ENCODE assay signal across 1 cellular context in genomic region chr20:22684072-22684762, GRCh38.
TF ChIP-seq lines count a peak whose summit lies in the region.

No MANE protein-coding gene starts in this region.

TF ChIP-seq in HepG2, 621 proteins besides CTCF, POLR2A, EP300 and RAD21 (continued from another document and continues in another):
- no peak for TF ChIP-seq ZHX2 (IDR thresholded peaks at IDR 0.05; ENCODE audit: low read depth)
- no peak for TF ChIP-seq ZHX2 (CRISPR knock-in tag; IDR thresholded peaks at IDR 0.05; ENCODE audit: borderline replicate concordance)
- TF ChIP-seq CREB3 (CRISPR knock-in tag; IDR thresholded peaks at IDR 0.05) = no peak
- no peak for TF ChIP-seq ZNF816 (CRISPR knock-in tag; IDR thresholded peaks at IDR 0.05; ENCODE audit: borderline replicate concordance)
- TF ChIP-seq ZNF124 (CRISPR knock-in tag; IDR thresholded peaks at IDR 0.05) = 0 out of 2 replicates have a peak, but pooled peaks have one; percentile 53
- TF ChIP-seq ZBTB37 (CRISPR knock-in tag; IDR thresholded peaks at IDR 0.05) = no peak
- TF ChIP-seq ZNF512B (CRISPR knock-in tag; IDR thresholded peaks at IDR 0.05; ENCODE audit: borderline replicate concordance) = no peak
- no peak for TF ChIP-seq ZNF44 (CRISPR knock-in tag; IDR thresholded peaks at IDR 0.05)
- peak; percentile 64 for TF ChIP-seq ZFP36 (IDR thresholded peaks at IDR 0.05; ENCODE audit: borderline replicate concordance, low read depth, low read length, partially characterized antibody)
- TF ChIP-seq TAF1 (CRISPR knock-in tag; IDR thresholded peaks at IDR 0.05) = no peak
- peak; percentile 39; the same call in 1 of the 2 replicates for TF ChIP-seq ZNF350 (CRISPR knock-in tag; IDR thresholded peaks at IDR 0.05; ENCODE audit: borderline replicate concordance, low read depth)
- TF ChIP-seq CREM (IDR thresholded peaks at IDR 0.05) = no peak
- TF ChIP-seq CREM (CRISPR knock-in tag; IDR thresholded peaks at IDR 0.05) = no peak
- TF ChIP-seq USF2 (IDR thresholded peaks at IDR 0.05; ENCODE audit: low read depth, low read length) = no peak
- TF ChIP-seq USF2 (CRISPR knock-in tag; IDR thresholded peaks at IDR 0.05; ENCODE audit: borderline replicate concordance) = no peak
- no peak for TF ChIP-seq NR2F6 (IDR thresholded peaks at IDR 0.05)
- no peak for TF ChIP-seq NR2F6 (CRISPR knock-in tag; IDR thresholded peaks at IDR 0.05)
- TF ChIP-seq ZNF407 (CRISPR knock-in tag; IDR thresholded peaks at IDR 0.05; ENCODE audit: not compliant biosample characterization) = no peak
- no peak for TF ChIP-seq ZNF607 (CRISPR knock-in tag; IDR thresholded peaks at IDR 0.05; ENCODE audit: borderline replicate concordance)
- no peak for TF ChIP-seq ZNF234 (CRISPR knock-in tag; conservative IDR thresholded peaks at IDR 0.05)
- no peak for TF ChIP-seq SAFB2 (CRISPR knock-in tag; IDR thresholded peaks at IDR 0.05; ENCODE audit: borderline replicate concordance, low read depth)
- TF ChIP-seq AHDC1 (CRISPR knock-in tag; IDR thresholded peaks at IDR 0.05; ENCODE audit: borderline replicate concordance) = no peak
- no peak for TF ChIP-seq PRMT3 (CRISPR knock-in tag; IDR thresholded peaks at IDR 0.05; ENCODE audit: borderline replicate concordance, low read depth)
